Comparison of ENCODE assay signal across 1 cellular context in the genomic region with DNA sequence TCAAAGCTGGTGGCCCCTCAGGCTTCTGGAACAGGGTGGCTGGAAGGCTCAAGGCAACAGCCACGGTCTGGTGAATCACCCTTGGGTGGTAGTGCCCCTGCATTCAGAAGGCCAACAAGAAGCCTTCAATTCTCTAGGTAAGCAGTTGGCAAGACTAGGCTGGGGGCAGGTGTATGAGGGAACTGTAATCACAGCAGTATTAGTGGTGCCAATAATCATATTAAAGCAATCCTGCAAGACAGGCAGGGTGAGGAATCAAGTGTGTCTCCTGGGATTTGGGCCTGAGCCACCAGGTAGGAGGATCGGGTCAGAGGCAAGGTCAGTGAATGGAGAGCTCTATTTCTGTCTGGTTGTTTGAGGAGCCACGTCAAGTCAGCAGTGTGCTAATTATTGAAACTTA.
TF ChIP-seq lines count a peak whose summit lies in the region.

No MANE protein-coding gene starts in this region.

TF ChIP-seq in H1, 55 proteins besides CTCF, POLR2A, EP300 and RAD21:
- TF ChIP-seq MAFK (IDR thresholded peaks at IDR 0.05; ENCODE audit: low read depth, low read length) (no peak), SP1 (IDR thresholded peaks at IDR 0.05; ENCODE audit: low read depth, low read length) (no peak), CEBPB (IDR thresholded peaks at IDR 0.05; ENCODE audit: low read depth, low read length) (no peak), POU5F1 (IDR thresholded peaks at IDR 0.05; ENCODE audit: low read depth, low read length) (no peak), JUND (IDR thresholded peaks at IDR 0.05; ENCODE audit: low read length) (no peak), SIRT6 (IDR thresholded peaks at IDR 0.05; ENCODE audit: low read length) (no peak), SRF (IDR thresholded peaks at IDR 0.05; ENCODE audit: low read depth, low read length) (no peak), TCF12 (IDR thresholded peaks at IDR 0.05; ENCODE audit: low read depth, low read length) (no peak), RBBP5 (IDR thresholded peaks at IDR 0.05; ENCODE audit: borderline replicate concordance, low read depth, low read length) (no peak), NANOG (IDR thresholded peaks at IDR 0.05; ENCODE audit: insufficient read depth, low read depth, low read length, poor library complexity, severe bottlenecking) (no peak), SIN3A (conservative IDR thresholded peaks at IDR 0.05 in 1 of 2, IDR thresholded peaks at IDR 0.05 in 1 of 2; ENCODE audit: low read depth in 1 of 2, low read length in 2 of 2) (no peak)
- TF ChIP-seq, protein P1, sequence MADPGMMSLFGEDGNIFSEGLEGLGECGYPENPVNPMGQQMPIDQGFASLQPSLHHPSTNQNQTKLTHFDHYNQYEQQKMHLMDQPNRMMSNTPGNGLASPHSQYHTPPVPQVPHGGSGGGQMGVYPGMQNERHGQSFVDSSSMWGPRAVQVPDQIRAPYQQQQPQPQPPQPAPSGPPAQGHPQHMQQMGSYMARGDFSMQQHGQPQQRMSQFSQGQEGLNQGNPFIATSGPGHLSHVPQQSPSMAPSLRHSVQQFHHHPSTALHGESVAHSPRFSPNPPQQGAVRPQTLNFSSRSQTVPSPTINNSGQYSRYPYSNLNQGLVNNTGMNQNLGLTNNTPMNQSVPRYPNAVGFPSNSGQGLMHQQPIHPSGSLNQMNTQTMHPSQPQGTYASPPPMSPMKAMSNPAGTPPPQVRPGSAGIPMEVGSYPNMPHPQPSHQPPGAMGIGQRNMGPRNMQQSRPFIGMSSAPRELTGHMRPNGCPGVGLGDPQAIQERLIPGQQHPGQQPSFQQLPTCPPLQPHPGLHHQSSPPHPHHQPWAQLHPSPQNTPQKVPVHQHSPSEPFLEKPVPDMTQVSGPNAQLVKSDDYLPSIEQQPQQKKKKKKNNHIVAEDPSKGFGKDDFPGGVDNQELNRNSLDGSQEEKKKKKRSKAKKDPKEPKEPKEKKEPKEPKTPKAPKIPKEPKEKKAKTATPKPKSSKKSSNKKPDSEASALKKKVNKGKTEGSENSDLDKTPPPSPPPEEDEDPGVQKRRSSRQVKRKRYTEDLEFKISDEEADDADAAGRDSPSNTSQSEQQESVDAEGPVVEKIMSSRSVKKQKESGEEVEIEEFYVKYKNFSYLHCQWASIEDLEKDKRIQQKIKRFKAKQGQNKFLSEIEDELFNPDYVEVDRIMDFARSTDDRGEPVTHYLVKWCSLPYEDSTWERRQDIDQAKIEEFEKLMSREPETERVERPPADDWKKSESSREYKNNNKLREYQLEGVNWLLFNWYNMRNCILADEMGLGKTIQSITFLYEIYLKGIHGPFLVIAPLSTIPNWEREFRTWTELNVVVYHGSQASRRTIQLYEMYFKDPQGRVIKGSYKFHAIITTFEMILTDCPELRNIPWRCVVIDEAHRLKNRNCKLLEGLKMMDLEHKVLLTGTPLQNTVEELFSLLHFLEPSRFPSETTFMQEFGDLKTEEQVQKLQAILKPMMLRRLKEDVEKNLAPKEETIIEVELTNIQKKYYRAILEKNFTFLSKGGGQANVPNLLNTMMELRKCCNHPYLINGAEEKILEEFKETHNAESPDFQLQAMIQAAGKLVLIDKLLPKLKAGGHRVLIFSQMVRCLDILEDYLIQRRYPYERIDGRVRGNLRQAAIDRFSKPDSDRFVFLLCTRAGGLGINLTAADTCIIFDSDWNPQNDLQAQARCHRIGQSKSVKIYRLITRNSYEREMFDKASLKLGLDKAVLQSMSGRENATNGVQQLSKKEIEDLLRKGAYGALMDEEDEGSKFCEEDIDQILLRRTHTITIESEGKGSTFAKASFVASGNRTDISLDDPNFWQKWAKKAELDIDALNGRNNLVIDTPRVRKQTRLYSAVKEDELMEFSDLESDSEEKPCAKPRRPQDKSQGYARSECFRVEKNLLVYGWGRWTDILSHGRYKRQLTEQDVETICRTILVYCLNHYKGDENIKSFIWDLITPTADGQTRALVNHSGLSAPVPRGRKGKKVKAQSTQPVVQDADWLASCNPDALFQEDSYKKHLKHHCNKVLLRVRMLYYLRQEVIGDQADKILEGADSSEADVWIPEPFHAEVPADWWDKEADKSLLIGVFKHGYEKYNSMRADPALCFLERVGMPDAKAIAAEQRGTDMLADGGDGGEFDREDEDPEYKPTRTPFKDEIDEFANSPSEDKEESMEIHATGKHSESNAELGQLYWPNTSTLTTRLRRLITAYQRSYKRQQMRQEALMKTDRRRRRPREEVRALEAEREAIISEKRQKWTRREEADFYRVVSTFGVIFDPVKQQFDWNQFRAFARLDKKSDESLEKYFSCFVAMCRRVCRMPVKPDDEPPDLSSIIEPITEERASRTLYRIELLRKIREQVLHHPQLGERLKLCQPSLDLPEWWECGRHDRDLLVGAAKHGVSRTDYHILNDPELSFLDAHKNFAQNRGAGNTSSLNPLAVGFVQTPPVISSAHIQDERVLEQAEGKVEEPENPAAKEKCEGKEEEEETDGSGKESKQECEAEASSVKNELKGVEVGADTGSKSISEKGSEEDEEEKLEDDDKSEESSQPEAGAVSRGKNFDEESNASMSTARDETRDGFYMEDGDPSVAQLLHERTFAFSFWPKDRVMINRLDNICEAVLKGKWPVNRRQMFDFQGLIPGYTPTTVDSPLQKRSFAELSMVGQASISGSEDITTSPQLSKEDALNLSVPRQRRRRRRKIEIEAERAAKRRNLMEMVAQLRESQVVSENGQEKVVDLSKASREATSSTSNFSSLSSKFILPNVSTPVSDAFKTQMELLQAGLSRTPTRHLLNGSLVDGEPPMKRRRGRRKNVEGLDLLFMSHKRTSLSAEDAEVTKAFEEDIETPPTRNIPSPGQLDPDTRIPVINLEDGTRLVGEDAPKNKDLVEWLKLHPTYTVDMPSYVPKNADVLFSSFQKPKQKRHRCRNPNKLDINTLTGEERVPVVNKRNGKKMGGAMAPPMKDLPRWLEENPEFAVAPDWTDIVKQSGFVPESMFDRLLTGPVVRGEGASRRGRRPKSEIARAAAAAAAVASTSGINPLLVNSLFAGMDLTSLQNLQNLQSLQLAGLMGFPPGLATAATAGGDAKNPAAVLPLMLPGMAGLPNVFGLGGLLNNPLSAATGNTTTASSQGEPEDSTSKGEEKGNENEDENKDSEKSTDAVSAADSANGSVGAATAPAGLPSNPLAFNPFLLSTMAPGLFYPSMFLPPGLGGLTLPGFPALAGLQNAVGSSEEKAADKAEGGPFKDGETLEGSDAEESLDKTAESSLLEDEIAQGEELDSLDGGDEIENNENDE (IDR thresholded peaks at IDR 0.05; ENCODE audit: insufficient replicate concordance, low read length) = no peak
